ENCODE assay signal across 14 cellular contexts in the genomic region with DNA sequence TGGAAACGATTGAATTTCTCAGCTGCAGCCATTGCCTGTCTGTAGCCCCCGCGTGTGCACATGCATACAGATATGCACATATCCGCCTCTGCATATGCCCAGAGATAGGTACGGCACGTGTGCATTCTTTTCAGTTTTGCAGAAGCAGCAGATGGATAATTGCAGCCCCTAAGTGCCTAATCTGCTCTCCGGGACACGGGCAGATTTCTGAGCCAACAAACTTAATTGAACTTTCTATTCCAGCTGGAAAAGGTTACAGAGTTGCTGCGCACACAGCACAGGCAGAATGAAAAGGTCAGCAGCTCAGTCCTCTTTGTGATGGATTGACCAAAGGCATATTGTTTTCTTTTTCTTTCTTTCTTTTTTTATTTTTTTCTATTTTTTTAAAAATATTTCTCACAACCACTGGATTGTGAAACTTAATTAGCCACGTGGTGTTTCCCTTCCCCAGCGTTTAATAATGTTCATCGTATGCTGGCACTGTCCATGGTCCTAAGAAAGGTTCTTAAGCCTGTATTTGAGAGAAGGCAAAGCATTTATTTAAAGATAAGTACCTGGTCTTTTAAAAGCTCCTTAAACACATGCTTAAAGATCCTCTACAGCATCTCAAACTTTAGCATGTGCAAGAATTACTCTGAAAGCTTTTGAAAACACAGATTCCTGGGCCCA.
A peak's percentile ranks its signal among the peaks of the same experiment; 100 is the strongest.
DNase-seq lines count a peak whose midpoint lies in the region; ATAC-seq lines count a peak whose summit lies in the region.
"Had no signal": no experiment of that assay in that cellular context is flagged by ENCODE, and none has a peak within 500 bp of the region (broad histone marks: within the 10 kb centered on the region; RNA-seq: fewer than 3 reads in every experiment).

No MANE protein-coding gene starts in this region.

- no peaks in the 10 kb centered on the region for H3K4me1 Mint-ChIP-seq in activated CD4-positive, alpha-beta T cell treated with anti-CD3 and anti-CD28 coated beads for 36 hours
- H3K4me1 Mint-ChIP-seq: stimulated activated naive B cell treated with anti-CD40 and anti-IgM and Interleukin-4, amounts not matched to agents 10 μg/mL and 1 μg/mL and 100 μg/mL, for 72 hours had no signal

- ATAC-seq in activated CD4-positive, alpha-beta T cell treated with anti-CD3 and anti-CD28 coated beads for 36 hours: no peak
- ATAC-seq: stimulated activated naive B cell treated with anti-CD40 and anti-IgM and Interleukin-4, amounts not matched to agents 10 μg/mL and 1 μg/mL and 100 μg/mL, for 72 hours had no signal

- peaks cover 4% of the 10 kb centered on the region for H3K9me3 Mint-ChIP-seq in activated CD4-positive, alpha-beta T cell treated with anti-CD3 and anti-CD28 coated beads for 36 hours (ENCODE audit: low read depth)

- intact Hi-C loops in activated CD4-positive, alpha-beta T cell treated with anti-CD3 and anti-CD28 coated beads for 36 hours (cut with DNase I, micrococcal nuclease): no loop called here

- H3K27me3 Mint-ChIP-seq in activated CD4-positive, alpha-beta T cell treated with anti-CD3 and anti-CD28 coated beads for 36 hours: no peaks in the 10 kb centered on the region
- H3K27me3 Mint-ChIP-seq: progenitor cell of endocrine pancreas; stimulated activated naive B cell treated with anti-CD40 and anti-IgM and Interleukin-4, amounts not matched to agents 10 μg/mL and 1 μg/mL and 100 μg/mL, for 72 hours had no signal

- H3K4me3 Mint-ChIP-seq in activated CD4-positive, alpha-beta T cell treated with anti-CD3 and anti-CD28 coated beads for 36 hours: no peak overlapping the region
- H3K4me3 Mint-ChIP-seq: stimulated activated naive B cell treated with anti-CD40 and anti-IgM and Interleukin-4, amounts not matched to agents 10 μg/mL and 1 μg/mL and 100 μg/mL, for 72 hours had no signal

- CTCF ChIA-PET in activated CD4-positive, alpha-beta T cell treated with anti-CD3 and anti-CD28 coated beads for 36 hours (lab: Charles Lee): no interaction called here

- H3K27ac Mint-ChIP-seq in activated CD4-positive, alpha-beta T cell treated with anti-CD3 and anti-CD28 coated beads for 36 hours: no peak overlapping the region
- H3K27ac Mint-ChIP-seq: progenitor cell of endocrine pancreas; stimulated activated naive B cell treated with anti-CD40 and anti-IgM and Interleukin-4, amounts not matched to agents 10 μg/mL and 1 μg/mL and 100 μg/mL, for 72 hours had no signal

- DNase-seq in Ammon's horn (ENCODE audit: low spot score) (peak; percentile 5), NCI-H2171 treated with DMSO at 0.1 percent for 48 hours (lab: John Stamatoyannopoulos, UW) (peak; percentile 86), amniotic epithelial cell (ENCODE audit: low read depth) (peak; percentile 4), left kidney (ENCODE audit: low read depth, low spot score) (peak; percentile 86), HuH-7 (ENCODE audit: low spot score) (no peak), NOMO-1 treated with dmso at 0.1 percent for 144 hours (lab: John Stamatoyannopoulos, UW; ENCODE audit: unreplicated experiment) (no peak)
- no peak for DNase-seq in activated naive CD4-positive, alpha-beta T cell treated with anti-CD3 and anti-CD28 coated beads, Interleukin-2, amount 50 U/mL, for 16 hours
- DNase-seq in activated CD4-positive, alpha-beta T cell treated with anti-CD3 and anti-CD28 coated beads for 36 hours: no peak
- DNase-seq: activated CD4-positive, alpha-beta T cell treated with anti-CD3 and anti-CD28 coated beads, Interleukin-2, amount 50 U/mL, for 1 hour; erythroblast; stimulated activated CD4-positive, alpha-beta T cell treated with anti-CD3 and anti-CD28 coated beads, Interleukin-2, amount 100 ng/mL, for 48 hours; stimulated activated naive B cell treated with anti-CD40 and anti-IgM and Interleukin-4, amounts not matched to agents 10 μg/mL and 1 μg/mL and 100 μg/mL, for 72 hours; SW 1271 had no signal

- POLR2A ChIA-PET in activated CD4-positive, alpha-beta T cell treated with anti-CD3 and anti-CD28 coated beads for 36 hours (lab: Charles Lee): no interaction called here

- H3K36me3 Mint-ChIP-seq in activated CD4-positive, alpha-beta T cell treated with anti-CD3 and anti-CD28 coated beads for 36 hours (ENCODE audit: low read depth): no peaks in the 10 kb centered on the region
- H3K36me3 Mint-ChIP-seq: stimulated activated naive B cell treated with anti-CD40 and anti-IgM and Interleukin-4, amounts not matched to agents 10 μg/mL and 1 μg/mL and 100 μg/mL, for 72 hours had no signal

Comparison
In these comparisons a context has a peak if more than half of its experiments do, and no peak if none do; other contexts are left out.
1. DNase-seq: peak in Ammon's horn (single experiment), NCI-H2171 treated with DMSO at 0.1 percent for 48 hours (single experiment), amniotic epithelial cell (single experiment) and left kidney (single experiment); none in activated naive CD4-positive, alpha-beta T cell treated with anti-CD3 and anti-CD28 coated beads, Interleukin-2, amount 50 U/mL, for 16 hours (single experiment), HuH-7 (single experiment), NOMO-1 treated with dmso at 0.1 percent for 144 hours (single experiment) and activated CD4-positive, alpha-beta T cell treated with anti-CD3 and anti-CD28 coated beads for 36 hours (single experiment).